Comparison of ENCODE assay signal across 17 cellular contexts in the genomic region with DNA sequence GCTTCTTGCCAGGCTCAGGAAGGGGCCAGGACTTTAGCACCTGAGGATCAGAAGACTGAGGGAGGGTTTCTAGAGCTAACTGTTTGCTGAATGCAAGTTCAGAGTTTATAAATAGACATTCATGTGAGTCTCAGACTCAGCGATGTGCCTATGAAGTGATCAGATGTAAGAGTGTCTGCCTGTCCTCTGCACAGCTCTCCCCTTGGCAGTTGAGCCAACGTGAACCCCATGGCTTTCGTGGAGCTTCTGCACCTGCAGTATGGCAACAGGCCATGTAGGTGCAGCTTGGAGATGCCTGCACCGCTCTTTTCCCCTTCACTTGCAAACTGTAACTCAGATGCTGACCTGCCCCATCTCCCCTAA.
DNase-seq lines count a peak whose midpoint lies in the region; ATAC-seq, FAIRE-seq and TF ChIP-seq lines count a peak whose summit lies in the region.
"Had no signal": no experiment of that assay in that cellular context is flagged by ENCODE, and none has a peak within 500 bp of the region (broad histone marks: within the 10 kb centered on the region; RNA-seq: fewer than 3 reads in every experiment).

No MANE protein-coding gene starts in this region.

- peak; percentile 44 for FAIRE-seq in GM12878 (lab: Jason Lieb, UNC)
- FAIRE-seq: A549 had no signal

- H2AFZ ChIP-seq in GM12878 (ENCODE audit: control insufficient read depth, low read depth, low read length) = no peak overlapping the region

- in situ Hi-C loops in GM12878 (cut with MboI) = loop anchor here (5.0 kb wide), 1 partner anchor 327 kb away; no protein-coding TSS in a partner anchor

- H3K27ac ChIP-seq in GM12878 (ENCODE audit: control insufficient read depth, insufficient read depth) (no peak overlapping the region), lung (ENCODE audit: low read depth in 1 of 2, low read length in 1 of 2) (no peak overlapping the region)
- H3K27ac ChIP-seq: RWPE1 had no signal

- H3K36me3 ChIP-seq in GM12878 (ENCODE audit: control insufficient read depth in 2 of 2, insufficient read depth in 2 of 2, low read length in 1 of 2) = no peaks in the 10 kb centered on the region
- H3K36me3 ChIP-seq in lung (ENCODE audit: control insufficient read depth in 2 of 2, insufficient read depth in 2 of 2, low read length in 2 of 2) = no peaks in the 10 kb centered on the region
- H3K36me3 ChIP-seq: HAP-1 had no signal

- no peaks in the 10 kb centered on the region for H4K20me1 ChIP-seq in GM12878 (ENCODE audit: control insufficient read depth, insufficient read depth)

- no peaks in the 10 kb centered on the region for H3K79me2 ChIP-seq in GM12878 (ENCODE audit: control insufficient read depth, insufficient read depth, low read length)

- CTCF ChIA-PET in GM12878 (lab: Yijun Ruan, JAX) = interaction anchor here (0.9 to 12.1 kb wide), 4 partner anchors 27 to 330 kb away, joined by 5 to 113 read pairs (median 8); no protein-coding TSS in a partner anchor

- H3K4me3 ChIP-seq in GM12878 = no peak overlapping the region
- no peak overlapping the region for H3K4me3 ChIP-seq in lung
- H3K4me3 ChIP-seq: A549, HAP-1 had no signal

- BruUV-seq in GM12878 (replicated peaks; lab: Mats Ljungman, UMichigan) = no TSS peak

- TF ChIP-seq EP300 in GM12878 (IDR thresholded peaks at IDR 0.05; ENCODE audit: borderline replicate concordance in 1 of 2, control insufficient read depth in 1 of 2, low read depth in 2 of 2, low read length in 2 of 2) = no peak

- H3K27me3 ChIP-seq in GM12878 (replicated peaks in 1 of 2; ENCODE audit: control insufficient read depth in 2 of 2, insufficient read depth in 2 of 2, low read length in 1 of 2) (no peaks in the 10 kb centered on the region), lung (ENCODE audit: control insufficient read depth, insufficient read depth) (no peaks in the 10 kb centered on the region)

- H3K9ac ChIP-seq in GM12878 (ENCODE audit: control insufficient read depth, insufficient read depth, low read length) = no peak overlapping the region

- intact Hi-C loops in GM12878 (cut with micrococcal nuclease; ENCODE audit: unreplicated experiment) = loop anchor here (10.0 kb wide), 1 partner anchor 100 kb away; no protein-coding TSS in a partner anchor

- DNase-seq in activated CD8-positive, alpha-beta memory T cell treated with anti-CD3 and anti-CD28 coated beads for 24 hours = peak; percentile 24
- DNase-seq in activated CD8-positive, alpha-beta memory T cell treated with anti-CD3 and anti-CD28 coated beads, Interleukin-2, amount 50 U/mL, for 48 hours = no peak
- DNase-seq in GM12878 (ENCODE audit: low read depth, low spot score) (no peak), lung (ENCODE audit: low spot score) (peak; percentile 17), ureter (ENCODE audit: low spot score) (peak; percentile 20), cerebellar nuclear complex (lab: John Stamatoyannopoulos, UW) (no peak)
- DNase-seq in central memory CD4-positive, alpha-beta T cell = no peak
- DNase-seq: Caco-2, MV-4-11, NCI-H1417 treated with DMSO at 0.1 percent for 48 hours, NCI-H2029 treated with DMSO at 0.1 percent for 48 hours, NCI-H2227 treated with DMSO at 0.1 percent for 48 hours, NCI-H524 treated with DMSO at 0.1 percent for 48 hours, OCI-M1 had no signal

- POLR2A ChIA-PET in GM12878 (lab: Charles Lee) = no interaction called here

- TF ChIP-seq RAD21 in GM12878 (IDR thresholded peaks at IDR 0.05; ENCODE audit: insufficient read depth, low read depth, low read length) = no peak

- no peak for ATAC-seq in GM12878
- no peak for ATAC-seq in lung (ENCODE audit: insufficient read depth, low FRiP score)
- ATAC-seq: A549 had no signal

- no peak for TF ChIP-seq POLR2A in GM12878 (IDR thresholded peaks at IDR 0.05; ENCODE audit: low read depth, low read length)

- TF ChIP-seq CTCF in GM12878 (IDR thresholded peaks at IDR 0.05 in 2 of 3, conservative IDR thresholded peaks at IDR 0.05 in 1 of 3; ENCODE audit: control insufficient read depth in 2 of 3, extremely low read depth in 1 of 3, insufficient read depth in 1 of 3, low read depth in 3 of 3, low read length in 3 of 3) (no peak), lung (IDR thresholded peaks at IDR 0.05; ENCODE audit: control extremely low read depth, extremely low read depth) (no peak)

- RAD21 ChIA-PET in GM12878 (lab: Charles Lee; ENCODE audit: unreplicated experiment) = interaction anchor here (1.2 to 1.3 kb wide), 2 partner anchors 139 to 330 kb away, joined by 3 read pairs; no protein-coding TSS in a partner anchor

- H3K4me1 ChIP-seq in GM12878 (ENCODE audit: control insufficient read depth, insufficient read depth, low read length) (no peaks in the 10 kb centered on the region), lung (ENCODE audit: control insufficient read depth in 2 of 2, insufficient read depth in 2 of 2, low read length in 2 of 2) (peaks cover 0 to 2% of the 10 kb centered on the region in 2 donors)
- H3K4me1 ChIP-seq: Caco-2, HAP-1 had no signal

- no peak overlapping the region for H3K4me2 ChIP-seq in GM12878 (ENCODE audit: control insufficient read depth, insufficient read depth)
- H3K4me2 ChIP-seq: A549 had no signal

- SMC1A ChIA-PET in GM12878 (lab: Charles Lee; ENCODE audit: uncharacterized antibody, unreplicated experiment) = interaction anchor here (0.5 to 2.0 kb wide), 6 partner anchors 14 to 216 kb away, joined by 3 to 4 read pairs (median 3); no protein-coding TSS in a partner anchor

- WGBS in GM12878 (ENCODE audit: insufficient coverage, insufficient replicate concordance, low lambda C conversion rate, missing lambda C conversion rate) = 41% methylated on average over 4 of the region's 4 CpGs
- 81 to 92% methylated on average over 4 of the region's 4 CpGs for whole genome bisulfite sequencing in lung, 2 donors

- H3K9me3 ChIP-seq in GM12878 (replicated peaks; ENCODE audit: control insufficient read depth, insufficient read depth, low read length) (no peaks in the 10 kb centered on the region), lung (ENCODE audit: control insufficient read depth in 2 of 2, insufficient read depth in 1 of 2, low read length in 1 of 2) (no peaks in the 10 kb centered on the region)
- H3K9me3 ChIP-seq: A549, Caco-2, HAP-1 had no signal

TF ChIP-seq in GM12878, 131 proteins besides CTCF, POLR2A, EP300 and RAD21:
- TF ChIP-seq PKNOX1 (IDR thresholded peaks at IDR 0.05) = no peak
- no peak for TF ChIP-seq RELA (IDR thresholded peaks at IDR 0.05; ENCODE audit: borderline replicate concordance, partially characterized antibody)
- TF ChIP-seq, protein P1, sequence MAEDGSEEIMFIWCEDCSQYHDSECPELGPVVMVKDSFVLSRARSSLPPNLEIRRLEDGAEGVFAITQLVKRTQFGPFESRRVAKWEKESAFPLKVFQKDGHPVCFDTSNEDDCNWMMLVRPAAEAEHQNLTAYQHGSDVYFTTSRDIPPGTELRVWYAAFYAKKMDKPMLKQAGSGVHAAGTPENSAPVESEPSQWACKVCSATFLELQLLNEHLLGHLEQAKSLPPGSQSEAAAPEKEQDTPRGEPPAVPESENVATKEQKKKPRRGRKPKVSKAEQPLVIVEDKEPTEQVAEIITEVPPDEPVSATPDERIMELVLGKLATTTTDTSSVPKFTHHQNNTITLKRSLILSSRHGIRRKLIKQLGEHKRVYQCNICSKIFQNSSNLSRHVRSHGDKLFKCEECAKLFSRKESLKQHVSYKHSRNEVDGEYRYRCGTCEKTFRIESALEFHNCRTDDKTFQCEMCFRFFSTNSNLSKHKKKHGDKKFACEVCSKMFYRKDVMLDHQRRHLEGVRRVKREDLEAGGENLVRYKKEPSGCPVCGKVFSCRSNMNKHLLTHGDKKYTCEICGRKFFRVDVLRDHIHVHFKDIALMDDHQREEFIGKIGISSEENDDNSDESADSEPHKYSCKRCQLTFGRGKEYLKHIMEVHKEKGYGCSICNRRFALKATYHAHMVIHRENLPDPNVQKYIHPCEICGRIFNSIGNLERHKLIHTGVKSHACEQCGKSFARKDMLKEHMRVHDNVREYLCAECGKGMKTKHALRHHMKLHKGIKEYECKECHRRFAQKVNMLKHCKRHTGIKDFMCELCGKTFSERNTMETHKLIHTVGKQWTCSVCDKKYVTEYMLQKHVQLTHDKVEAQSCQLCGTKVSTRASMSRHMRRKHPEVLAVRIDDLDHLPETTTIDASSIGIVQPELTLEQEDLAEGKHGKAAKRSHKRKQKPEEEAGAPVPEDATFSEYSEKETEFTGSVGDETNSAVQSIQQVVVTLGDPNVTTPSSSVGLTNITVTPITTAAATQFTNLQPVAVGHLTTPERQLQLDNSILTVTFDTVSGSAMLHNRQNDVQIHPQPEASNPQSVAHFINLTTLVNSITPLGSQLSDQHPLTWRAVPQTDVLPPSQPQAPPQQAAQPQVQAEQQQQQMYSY (CRISPR knock-in tag; IDR thresholded peaks at IDR 0.05) = no peak

Comparison
In these comparisons a context has a peak if more than half of its experiments do, and no peak if none do; other contexts are left out.
1. DNase-seq: peak in activated CD8-positive, alpha-beta memory T cell treated with anti-CD3 and anti-CD28 coated beads for 24 hours (single experiment), lung (single experiment) and ureter (single experiment); none in activated CD8-positive, alpha-beta memory T cell treated with anti-CD3 and anti-CD28 coated beads, Interleukin-2, amount 50 U/mL, for 48 hours (single experiment), GM12878 (single experiment), cerebellar nuclear complex (0 of 2) and central memory CD4-positive, alpha-beta T cell (single experiment).